Comparison of ENCODE assay signal across 9 cellular contexts in the genomic region with DNA sequence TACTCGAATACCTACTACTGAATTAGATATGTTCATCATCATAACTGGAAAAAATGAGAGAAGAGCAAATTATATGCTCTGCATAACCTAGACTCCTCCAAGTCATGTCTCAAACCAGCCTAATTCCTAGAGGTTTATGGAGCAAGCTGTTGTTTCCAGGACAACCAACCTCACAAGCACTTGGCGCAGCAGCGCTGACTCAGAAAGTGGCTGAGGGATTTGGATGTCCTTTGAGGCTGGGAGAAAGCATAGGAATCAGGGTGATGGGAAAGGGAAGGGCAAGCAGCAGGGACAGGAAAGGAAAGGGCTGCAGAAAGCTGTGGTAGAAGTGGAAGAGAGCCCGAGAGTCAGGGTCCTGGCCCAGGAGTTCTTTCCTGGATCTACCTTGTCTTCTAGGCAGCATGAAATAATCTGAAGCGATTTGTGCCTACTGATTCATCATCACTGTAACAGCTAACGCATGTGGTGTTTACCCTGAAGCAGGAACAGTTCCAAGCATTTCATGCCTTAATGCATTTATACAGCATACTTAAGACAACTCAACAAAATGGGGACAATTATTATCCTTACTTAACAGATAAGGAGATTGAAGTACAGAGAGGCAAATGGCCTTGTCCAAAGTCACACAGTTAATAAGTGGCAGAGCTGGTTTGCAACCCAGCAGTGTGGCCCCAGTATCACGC.
A peak's percentile ranks its signal among the peaks of the same experiment; 100 is the strongest.
DNase-seq lines count a peak whose midpoint lies in the region; ATAC-seq and TF ChIP-seq lines count a peak whose summit lies in the region.
"Had no signal": no experiment of that assay in that cellular context is flagged by ENCODE, and none has a peak within 500 bp of the region (broad histone marks: within the 10 kb centered on the region; RNA-seq: fewer than 3 reads in every experiment).

No MANE protein-coding gene starts in this region.

- no peaks in the 10 kb centered on the region for H3K36me3 ChIP-seq in muscle layer of duodenum (ENCODE audit: control insufficient read depth in 1 of 2, insufficient read depth in 2 of 2, low read length in 2 of 2)

- H3K27ac ChIP-seq in muscle layer of duodenum (ENCODE audit: low read length), result peak overlapping the region; percentile 58

- ATAC-seq in GM18511 (IDR thresholded peaks at IDR 0.05; ENCODE audit: unreplicated experiment) (no peak), GM18867 (IDR thresholded peaks at IDR 0.05; ENCODE audit: unreplicated experiment) (no peak)

- no peaks in the 10 kb centered on the region for H3K9me3 ChIP-seq in muscle layer of duodenum (ENCODE audit: control insufficient read depth in 1 of 2, low read length in 2 of 2)

- no peak for TF ChIP-seq CTCF in cardiac fibroblast (IDR thresholded peaks at IDR 0.05; ENCODE audit: low read depth, low read length)

- no peak overlapping the region for H3K4me3 ChIP-seq in cardiac fibroblast (replicated peaks in 1 of 2; ENCODE audit: low read depth in 2 of 2, low read length in 2 of 2)
- no peak overlapping the region for H3K4me3 ChIP-seq in muscle layer of duodenum (ENCODE audit: low read depth in 1 of 2, low read length in 2 of 2)

- no peaks in the 10 kb centered on the region for H3K27me3 ChIP-seq in muscle layer of duodenum (ENCODE audit: low read depth, low read length)

- DNase-seq in AG20443 (ENCODE audit: low spot score) (peak; percentile 71), HPDE6-E6E7 (ENCODE audit: extremely low spot score) (peak; percentile 40), cardiac fibroblast (ENCODE audit: low read depth in 2 of 2) (peak; percentile 53 to 67)
- no peak for DNase-seq in stimulated activated CD4-positive, alpha-beta T cell treated with anti-CD3 and anti-CD28 coated beads, Interleukin-4, amount 100 ng/mL, for 24 hours
- no peak for DNase-seq in activated naive CD4-positive, alpha-beta T cell (lab: John Stamatoyannopoulos, UW)
- DNase-seq: NCI-H1105 treated with DMSO at 0.1 percent for 48 hours had no signal

- peaks cover 0 to 6% of the 10 kb centered on the region in 2 donors for H3K4me1 ChIP-seq in muscle layer of duodenum (ENCODE audit: control insufficient read depth in 1 of 2, insufficient read depth in 2 of 2, low read length in 2 of 2)

Comparison
In these comparisons a context has a peak if more than half of its experiments do, and no peak if none do; other contexts are left out.
1. DNase-seq: peak in AG20443 (single experiment), HPDE6-E6E7 (single experiment) and cardiac fibroblast (2 of 2); none in stimulated activated CD4-positive, alpha-beta T cell treated with anti-CD3 and anti-CD28 coated beads, Interleukin-4, amount 100 ng/mL, for 24 hours (single experiment) and activated naive CD4-positive, alpha-beta T cell (0 of 4).